Comparison of ENCODE assay signal across 8 cellular contexts in genomic region chr11:65121447-65121864, GRCh38. TPM values are rescaled to one million over a fixed set of nuclear protein-coding genes. Genes with fewer than 3 reads are reported as not detected.
DNase-seq lines count a peak whose midpoint lies in the region; ATAC-seq and TF ChIP-seq lines count a peak whose summit lies in the region.

No MANE protein-coding gene starts in this region.

- H3K9me3 Mint-ChIP-seq in activated CD8-positive, alpha-beta T cell treated with anti-CD3 and anti-CD28 coated beads, Interleukin-2, amount 10 ng/mL, durations not matched to agents 7 days and 5 days (ENCODE audit: insufficient read depth) = no peaks in the 10 kb centered on the region

- no peaks in the 10 kb centered on the region for H3K27me3 ChIP-seq in hepatocyte
- no peaks in the 10 kb centered on the region for H3K27me3 ChIP-seq in skeletal muscle tissue (ENCODE audit: control insufficient read depth in 3 of 3, insufficient read depth in 3 of 3, low read length in 3 of 3)

- peak overlapping the region; percentile 100 for H3K4me3 Mint-ChIP-seq in activated CD8-positive, alpha-beta T cell treated with anti-CD3 and anti-CD28 coated beads, Interleukin-2, amount 10 ng/mL, durations not matched to agents 7 days and 5 days

- peaks cover 68% of the 10 kb centered on the region for H3K36me3 Mint-ChIP-seq in activated CD8-positive, alpha-beta T cell treated with anti-CD3 and anti-CD28 coated beads, Interleukin-2, amount 10 ng/mL, durations not matched to agents 7 days and 5 days (ENCODE audit: low read depth)

- CTCF ChIA-PET in activated CD8-positive, alpha-beta T cell treated with anti-CD3 and anti-CD28 coated beads, Interleukin-2, amount 10 ng/mL, durations not matched to agents 7 days and 5 days (lab: Charles Lee) = interaction anchor here (0.8 to 3.5 kb wide), 16 partner anchors 10 to 277 kb away, joined by 3 to 56 read pairs (median 4); partner anchors contain the start of genes ARL2, CAPN1, CDC42BPG and SAC3D1

- 3% methylated on average over 22 of the region's 22 CpGs for WGBS in hepatocyte (ENCODE audit: low lambda C conversion rate, missing lambda C conversion rate)

- H2AFZ ChIP-seq in hepatocyte = no peak overlapping the region

- H3K27ac Mint-ChIP-seq in activated CD8-positive, alpha-beta T cell treated with anti-CD3 and anti-CD28 coated beads, Interleukin-2, amount 10 ng/mL, durations not matched to agents 7 days and 5 days = peak overlapping the region; percentile 99

- no peaks in the 10 kb centered on the region for H3K9me2 ChIP-seq in hepatocyte (replicated peaks; ENCODE audit: insufficient read depth)

- H3K4me2 ChIP-seq in hepatocyte = peak overlapping the region; percentile 89

- no peaks in the 10 kb centered on the region for H3K27me3 Mint-ChIP-seq in activated CD8-positive, alpha-beta T cell treated with anti-CD3 and anti-CD28 coated beads, Interleukin-2, amount 10 ng/mL, durations not matched to agents 7 days and 5 days (ENCODE audit: low read depth)

- H3K4me1 Mint-ChIP-seq in activated CD8-positive, alpha-beta T cell treated with anti-CD3 and anti-CD28 coated beads, Interleukin-2, amount 10 ng/mL, durations not matched to agents 7 days and 5 days (ENCODE audit: low read depth) = peaks cover 51% of the 10 kb centered on the region

- no peak for TF ChIP-seq CTCF in hepatocyte (IDR thresholded peaks at IDR 0.05; ENCODE audit: poor library complexity)

- H4K20me1 ChIP-seq in hepatocyte (ENCODE audit: insufficient read depth, poor library complexity, severe bottlenecking) = no peaks in the 10 kb centered on the region

- peaks cover 58% of the 10 kb centered on the region for H3K79me2 ChIP-seq in hepatocyte

- POLR2A ChIA-PET in activated CD8-positive, alpha-beta T cell treated with anti-CD3 and anti-CD28 coated beads, Interleukin-2, amount 10 ng/mL, durations not matched to agents 7 days and 5 days (lab: Charles Lee) = interaction anchor here (0.6 to 2.9 kb wide), 28 partner anchors 9 to 379 kb away, joined by 3 to 31 read pairs (median 4); partner anchors contain the start of genes ARL2, ATG2A, CAPN1 and CDCA5

- H3K9me3 ChIP-seq in hepatocyte (ENCODE audit: low read depth) = no peaks in the 10 kb centered on the region
- no peaks in the 10 kb centered on the region for H3K9me3 ChIP-seq in skeletal muscle tissue (ENCODE audit: control insufficient read depth in 3 of 3, low read length in 3 of 3)

- H3K27ac ChIP-seq in hepatocyte = peak overlapping the region; percentile 93
- H3K27ac ChIP-seq in skeletal muscle tissue (ENCODE audit: low read depth, low read length) = peak overlapping the region; percentile 91

- H3K4me3 ChIP-seq in hepatocyte (peak overlapping the region; percentile 60), skeletal muscle tissue (ENCODE audit: low read length in 3 of 3) (peak overlapping the region; percentile 88 to 99 (median 99))

- H3K9ac ChIP-seq in skeletal muscle tissue (ENCODE audit: low read depth in 1 of 3, low read length in 3 of 3) = peak overlapping the region; percentile 95 to 98 (median 97)

- ATAC-seq in activated CD8-positive, alpha-beta T cell treated with anti-CD3 and anti-CD28 coated beads, Interleukin-2, amount 10 ng/mL, durations not matched to agents 7 days and 5 days = peak; percentile 1

- DNase-seq in activated CD8-positive, alpha-beta memory T cell treated with anti-CD3 and anti-CD28 coated beads for 24 hours = peak; percentile 75
- no peak for DNase-seq in activated CD8-positive, alpha-beta memory T cell treated with anti-CD3 and anti-CD28 coated beads, Interleukin-2, amount 50 U/mL, for 48 hours
- DNase-seq in activated CD8-positive, alpha-beta T cell treated with anti-CD3 and anti-CD28 coated beads, Interleukin-2, amount 10 ng/mL, durations not matched to agents 7 days and 5 days = peak; percentile 44
- peak; percentile 72 for DNase-seq in hepatocyte (ENCODE audit: low spot score)
- DNase-seq in pons (ENCODE audit: low spot score) = no peak
- DNase-seq in T-helper 9 cell = no peak
- DNase-seq in cerebellar nuclear complex (lab: John Stamatoyannopoulos, UW) = no peak

- H3K36me3 ChIP-seq in hepatocyte (replicated peaks; ENCODE audit: insufficient read depth, low read depth) = peaks cover 2% of the 10 kb centered on the region
- peaks cover 43 to 48% (median 48%) of the 10 kb centered on the region in 3 donors for H3K36me3 ChIP-seq in skeletal muscle tissue (ENCODE audit: control insufficient read depth in 3 of 3, insufficient read depth in 3 of 3, low read length in 3 of 3)

- H3K4me1 ChIP-seq in hepatocyte (ENCODE audit: insufficient read depth) (peaks cover 17% of the 10 kb centered on the region), skeletal muscle tissue (ENCODE audit: control insufficient read depth in 3 of 3, insufficient read depth in 3 of 3, low read length in 3 of 3) (peaks cover 24 to 44% (median 28%) of the 10 kb centered on the region in 3 donors)

RNA-seq across cellular contexts. Expression of gene FAU, which starts 0.5 kb away (rescaled TPM):
- 1,000 to 10,000 TPM in 1 of 2 experiments, 100 to 1,000 TPM in 1; 986 to 1,038 TPM for total RNA-seq in activated CD8-positive, alpha-beta T cell treated with anti-CD3 and anti-CD28 coated beads, Interleukin-2, amount 10 ng/mL, durations not matched to agents 7 days and 5 days
- total RNA-seq in hepatocyte (211 and 264 TPM in 2 replicates), skeletal muscle tissue (292 TPM)
- polyA plus RNA-seq in hepatocyte = 434 and 462 TPM in 2 replicates

RNA-seq across cellular contexts. Expression of gene MRPL49, which starts 0.7 kb away (rescaled TPM):
- total RNA-seq in activated CD8-positive, alpha-beta T cell treated with anti-CD3 and anti-CD28 coated beads, Interleukin-2, amount 10 ng/mL, durations not matched to agents 7 days and 5 days = 10 to 100 TPM; 47.3 to 51.1 TPM
- total RNA-seq in hepatocyte (57.6 and 71.0 TPM in 2 replicates), skeletal muscle tissue (21.4 TPM)
- 46.2 and 46.8 TPM in 2 replicates for polyA plus RNA-seq in hepatocyte

RNA-seq across cellular contexts. Expression of gene ZNHIT2, which starts 4.0 kb away (rescaled TPM):
- total RNA-seq in activated CD8-positive, alpha-beta T cell treated with anti-CD3 and anti-CD28 coated beads, Interleukin-2, amount 10 ng/mL, durations not matched to agents 7 days and 5 days = 10 to 100 TPM; 11.6 to 12.4 TPM
- total RNA-seq in hepatocyte (8.3 and 13.5 TPM in 2 replicates), skeletal muscle tissue (4.2 TPM)
- polyA plus RNA-seq in hepatocyte = 22.1 and 23.7 TPM in 2 replicates

RNA-seq across cellular contexts. Expression of gene TM7SF2, which starts 9.8 kb away (rescaled TPM):
- total RNA-seq in activated CD8-positive, alpha-beta T cell treated with anti-CD3 and anti-CD28 coated beads, Interleukin-2, amount 10 ng/mL, durations not matched to agents 7 days and 5 days = 10 to 100 TPM; 25.3 to 26.1 TPM
- total RNA-seq in hepatocyte (124 and 133 TPM in 2 replicates), skeletal muscle tissue (8.4 TPM)
- polyA plus RNA-seq in hepatocyte = 194 and 209 TPM in 2 replicates

RNA-seq across cellular contexts. Expression of gene SYVN1, which starts 12.9 kb away (rescaled TPM):
- total RNA-seq in activated CD8-positive, alpha-beta T cell treated with anti-CD3 and anti-CD28 coated beads, Interleukin-2, amount 10 ng/mL, durations not matched to agents 7 days and 5 days = 10 to 100 TPM; 28.7 to 33.0 TPM
- 27.3 and 27.7 TPM in 2 replicates for total RNA-seq in hepatocyte
- polyA plus RNA-seq in hepatocyte = 31.8 and 35.7 TPM in 2 replicates
- 19.8 TPM for total RNA-seq in skeletal muscle tissue

Comparison
In these comparisons a context has a peak if more than half of its experiments do, and no peak if none do; other contexts are left out.
1. DNase-seq: peak in activated CD8-positive, alpha-beta memory T cell treated with anti-CD3 and anti-CD28 coated beads for 24 hours (single experiment), activated CD8-positive, alpha-beta T cell treated with anti-CD3 and anti-CD28 coated beads, Interleukin-2, amount 10 ng/mL, durations not matched to agents 7 days and 5 days (single experiment) and hepatocyte (single experiment); none in activated CD8-positive, alpha-beta memory T cell treated with anti-CD3 and anti-CD28 coated beads, Interleukin-2, amount 50 U/mL, for 48 hours (single experiment), pons (single experiment), T-helper 9 cell (single experiment) and cerebellar nuclear complex (0 of 2).